ENCODE assay signal across 8 cellular contexts in the genomic region with DNA sequence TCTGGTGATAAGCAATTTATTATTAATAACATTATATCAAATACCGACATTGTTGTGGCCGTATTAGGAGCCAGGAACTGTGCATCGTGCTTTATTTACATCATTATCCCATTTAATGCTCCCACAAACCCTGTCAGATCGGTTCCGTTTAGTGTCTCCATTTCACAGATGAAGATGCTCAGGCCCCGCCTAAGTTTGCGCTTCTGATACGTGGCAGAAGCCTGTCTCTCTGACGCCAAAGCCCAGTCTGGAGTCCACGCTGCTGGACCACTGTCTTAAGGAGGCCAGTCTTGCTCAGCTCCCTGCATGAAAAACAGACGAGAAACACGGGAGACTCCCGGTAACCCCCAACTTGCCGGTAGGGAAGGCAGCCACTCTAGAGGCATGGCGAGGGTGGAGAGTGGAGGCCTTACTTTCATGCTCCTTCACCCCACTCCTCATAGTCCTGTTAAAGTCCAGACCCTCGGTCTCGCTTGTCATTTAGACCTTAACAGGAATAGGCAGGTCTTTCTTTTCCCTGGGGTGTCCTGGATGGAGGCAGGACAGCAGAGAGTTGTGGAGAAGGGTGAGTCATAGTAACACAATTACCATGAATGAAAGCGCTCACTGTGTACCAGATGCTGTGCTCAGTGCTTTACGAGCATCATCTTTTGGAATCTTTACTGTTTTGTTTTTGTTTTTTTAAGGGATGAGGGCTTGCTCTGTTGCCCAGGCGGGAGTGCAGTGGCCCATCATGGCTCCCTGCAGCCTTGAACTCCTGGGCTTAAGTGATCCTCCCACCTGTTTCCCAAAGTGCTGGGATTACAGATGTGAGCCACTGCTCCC. TPM values are rescaled to one million over a fixed set of nuclear protein-coding genes. Genes with fewer than 3 reads are reported as not detected.
DNase-seq lines count a peak whose midpoint lies in the region; ATAC-seq and TF ChIP-seq lines count a peak whose summit lies in the region.

No MANE protein-coding gene starts in this region.

- peak overlapping the region; percentile 90 for H3K4me3 Mint-ChIP-seq in activated CD8-positive, alpha-beta memory T cell treated with anti-CD3 and anti-CD28 coated beads, Interleukin-2, amount 10 ng/mL, durations not matched to agents 7 days and 5 days
- H3K4me3 Mint-ChIP-seq in mesothelial cell of epicardium, result peak overlapping the region; percentile 94
- peak overlapping the region; percentile 100 for H3K4me3 Mint-ChIP-seq in stimulated activated memory B cell treated with anti-CD40 and anti-IgM and Interleukin-4, amounts not matched to agents 10 μg/mL and 1 μg/mL and 100 μg/mL, for 72 hours

- H3K27me3 Mint-ChIP-seq in activated CD8-positive, alpha-beta memory T cell treated with anti-CD3 and anti-CD28 coated beads, Interleukin-2, amount 10 ng/mL, durations not matched to agents 7 days and 5 days, result no peaks in the 10 kb centered on the region
- H3K27me3 Mint-ChIP-seq in mesothelial cell of epicardium (ENCODE audit: low read depth), result no peaks in the 10 kb centered on the region
- H3K27me3 Mint-ChIP-seq in stimulated activated memory B cell treated with anti-CD40 and anti-IgM and Interleukin-4, amounts not matched to agents 10 μg/mL and 1 μg/mL and 100 μg/mL, for 72 hours, result no peaks in the 10 kb centered on the region

- POLR2A ChIA-PET in GM10248 (lab: Yijun Ruan, JAX), result no interaction called here

- H3K36me3 Mint-ChIP-seq in activated CD8-positive, alpha-beta memory T cell treated with anti-CD3 and anti-CD28 coated beads, Interleukin-2, amount 10 ng/mL, durations not matched to agents 7 days and 5 days, result peaks cover 12% of the 10 kb centered on the region
- peaks cover 5% of the 10 kb centered on the region for H3K36me3 Mint-ChIP-seq in mesothelial cell of epicardium
- peaks cover 12% of the 10 kb centered on the region for H3K36me3 Mint-ChIP-seq in stimulated activated memory B cell treated with anti-CD40 and anti-IgM and Interleukin-4, amounts not matched to agents 10 μg/mL and 1 μg/mL and 100 μg/mL, for 72 hours

- TF ChIP-seq CTCF in GM10248 (IDR thresholded peaks at IDR 0.05; ENCODE audit: control extremely low read depth, extremely low read depth, low read depth, missing control alignments), result no peak
- TF ChIP-seq CTCF in mesothelial cell of epicardium (IDR thresholded peaks at IDR 0.05; ENCODE audit: unreplicated experiment), result no peak

- peak overlapping the region; percentile 97 for H3K27ac Mint-ChIP-seq in activated CD8-positive, alpha-beta memory T cell treated with anti-CD3 and anti-CD28 coated beads, Interleukin-2, amount 10 ng/mL, durations not matched to agents 7 days and 5 days
- peak overlapping the region; percentile 97 for H3K27ac Mint-ChIP-seq in mesothelial cell of epicardium
- peak overlapping the region; percentile 100 for H3K27ac Mint-ChIP-seq in stimulated activated memory B cell treated with anti-CD40 and anti-IgM and Interleukin-4, amounts not matched to agents 10 μg/mL and 1 μg/mL and 100 μg/mL, for 72 hours

- CTCF ChIA-PET in GM10248 (lab: Yijun Ruan, JAX), result interaction anchor here (2.7 kb wide), 1 partner anchor 29 kb away, joined by 9 read pairs; the partner anchor contains the start of gene PCBD2
- CTCF ChIA-PET in activated CD8-positive, alpha-beta memory T cell treated with anti-CD3 and anti-CD28 coated beads, Interleukin-2, amount 10 ng/mL, durations not matched to agents 7 days and 5 days (lab: Charles Lee), result interaction anchor here (1.4 to 2.7 kb wide), 3 partner anchors 27 to 30 kb away, joined by 4 to 17 read pairs (median 5); partner anchors contain the start of gene PCBD2

- peaks cover 52% of the 10 kb centered on the region for H3K4me1 Mint-ChIP-seq in activated CD8-positive, alpha-beta memory T cell treated with anti-CD3 and anti-CD28 coated beads, Interleukin-2, amount 10 ng/mL, durations not matched to agents 7 days and 5 days
- peaks cover 13% of the 10 kb centered on the region for H3K4me1 Mint-ChIP-seq in mesothelial cell of epicardium
- peaks cover 54% of the 10 kb centered on the region for H3K4me1 Mint-ChIP-seq in stimulated activated memory B cell treated with anti-CD40 and anti-IgM and Interleukin-4, amounts not matched to agents 10 μg/mL and 1 μg/mL and 100 μg/mL, for 72 hours

- H3K9me3 Mint-ChIP-seq in activated CD8-positive, alpha-beta memory T cell treated with anti-CD3 and anti-CD28 coated beads, Interleukin-2, amount 10 ng/mL, durations not matched to agents 7 days and 5 days (ENCODE audit: low read depth), result no peaks in the 10 kb centered on the region
- H3K9me3 Mint-ChIP-seq in mesothelial cell of epicardium, result no peaks in the 10 kb centered on the region
- no peaks in the 10 kb centered on the region for H3K9me3 Mint-ChIP-seq in stimulated activated memory B cell treated with anti-CD40 and anti-IgM and Interleukin-4, amounts not matched to agents 10 μg/mL and 1 μg/mL and 100 μg/mL, for 72 hours

- peak; percentile 44 for DNase-seq in GM10248 (ENCODE audit: extremely low spot score)
- DNase-seq in NCI-H226, result peak; percentile 43
- peak; percentile 68 for DNase-seq in activated CD8-positive, alpha-beta memory T cell treated with anti-CD3 and anti-CD28 coated beads, Interleukin-2, amount 10 ng/mL, durations not matched to agents 7 days and 5 days
- DNase-seq in epithelial cell of prostate (ENCODE audit: low read depth, low spot score), result peak; percentile 12
- DNase-seq in mesothelial cell of epicardium (ENCODE audit: low spot score in 2 of 2, unreplicated experiment in 2 of 2), result peak in 1 of 2 experiments; percentile 43

- ATAC-seq in HG02623 (IDR thresholded peaks at IDR 0.05; ENCODE audit: unreplicated experiment), result peak; percentile 24
- ATAC-seq in activated CD8-positive, alpha-beta memory T cell treated with anti-CD3 and anti-CD28 coated beads, Interleukin-2, amount 10 ng/mL, durations not matched to agents 7 days and 5 days, result peak; percentile 46
- ATAC-seq in stimulated activated memory B cell treated with anti-CD40 and anti-IgM and Interleukin-4, amounts not matched to agents 10 μg/mL and 1 μg/mL and 100 μg/mL, for 72 hours, result peak; percentile 67
- no peak for ATAC-seq in GM21423 (IDR thresholded peaks at IDR 0.05; ENCODE audit: unreplicated experiment)

- H3K27ac ChIP-seq in epithelial cell of prostate, result peak overlapping the region; percentile 75

RNA-seq across cellular contexts. Expression of gene TXNDC15, which starts 0.9 kb away (rescaled TPM):
- 10 to 100 TPM; 50.0 to 56.8 TPM for total RNA-seq in activated CD8-positive, alpha-beta memory T cell treated with anti-CD3 and anti-CD28 coated beads, Interleukin-2, amount 10 ng/mL, durations not matched to agents 7 days and 5 days
- 46.3 to 51.6 TPM (median 48.9 TPM) in 3 replicates for total RNA-seq in mesothelial cell of epicardium

RNA-seq across cellular contexts. Expression of gene C5orf24, which starts 29.3 kb away (rescaled TPM):
- total RNA-seq in activated CD8-positive, alpha-beta memory T cell treated with anti-CD3 and anti-CD28 coated beads, Interleukin-2, amount 10 ng/mL, durations not matched to agents 7 days and 5 days, result 10 to 100 TPM; 29.7 to 30.1 TPM
- total RNA-seq in mesothelial cell of epicardium, result 75.4 to 85.4 TPM (median 83.4 TPM) in 3 replicates

RNA-seq across cellular contexts. Expression of gene PCBD2, which starts 29.9 kb away (rescaled TPM):
- total RNA-seq in activated CD8-positive, alpha-beta memory T cell treated with anti-CD3 and anti-CD28 coated beads, Interleukin-2, amount 10 ng/mL, durations not matched to agents 7 days and 5 days, result 10 to 100 TPM; 13.4 to 13.7 TPM
- 15.7 to 18.5 TPM (median 15.9 TPM) in 3 replicates for total RNA-seq in mesothelial cell of epicardium
